ENCODE assay signal across 1 cellular context in the genomic region with DNA sequence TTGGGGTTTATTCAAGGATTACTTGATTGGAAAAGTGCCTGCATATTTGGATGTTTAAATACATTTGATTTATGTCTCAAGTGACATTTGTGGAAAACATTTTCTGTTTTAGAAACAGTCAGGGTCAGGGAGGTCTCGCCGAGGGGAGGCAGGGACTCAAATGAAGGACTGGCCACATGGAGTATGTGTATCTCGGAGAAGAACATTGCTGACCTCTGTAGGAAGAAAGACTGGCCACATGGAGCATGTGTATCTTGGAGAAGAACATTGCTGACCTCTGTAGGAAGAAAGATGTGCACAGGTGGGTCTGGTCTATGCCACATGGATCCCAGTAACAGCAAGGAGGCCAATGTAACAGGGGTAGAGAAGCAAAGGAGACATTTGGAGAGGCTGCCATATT.
TF ChIP-seq lines count a peak whose summit lies in the region.

No MANE protein-coding gene starts in this region.

TF ChIP-seq in K562, 482 proteins besides CTCF, POLR2A, EP300 and RAD21 (continued from another document):
- TF ChIP-seq KLF13 (tag; IDR thresholded peaks at IDR 0.05; ENCODE audit: borderline replicate concordance, low read depth) (no peak), ZNF77 (CRISPR knock-in tag; IDR thresholded peaks at IDR 0.05) (no peak), PCBP2 (IDR thresholded peaks at IDR 0.05; ENCODE audit: low read depth, low read length, poor library complexity, severe bottlenecking) (no peak), EGR1 (conservative IDR thresholded peaks at IDR 0.05) (no peak), POU5F1 (IDR thresholded peaks at IDR 0.05; ENCODE audit: borderline replicate concordance, low read depth, low read length, partially characterized antibody) (no peak), C11orf30 (IDR thresholded peaks at IDR 0.05; ENCODE audit: low read depth) (no peak), ZNF174 (CRISPR knock-in tag; IDR thresholded peaks at IDR 0.05) (no peak), DDX20 (tag; IDR thresholded peaks at IDR 0.05; ENCODE audit: low read depth) (no peak), RFX1 (IDR thresholded peaks at IDR 0.05) (no peak), HMGN3 (IDR thresholded peaks at IDR 0.05; ENCODE audit: borderline replicate concordance, extremely low read depth, insufficient read length, low read depth, low read length) (no peak), EP400 (IDR thresholded peaks at IDR 0.05) (no peak)
- TF ChIP-seq, protein P1, sequence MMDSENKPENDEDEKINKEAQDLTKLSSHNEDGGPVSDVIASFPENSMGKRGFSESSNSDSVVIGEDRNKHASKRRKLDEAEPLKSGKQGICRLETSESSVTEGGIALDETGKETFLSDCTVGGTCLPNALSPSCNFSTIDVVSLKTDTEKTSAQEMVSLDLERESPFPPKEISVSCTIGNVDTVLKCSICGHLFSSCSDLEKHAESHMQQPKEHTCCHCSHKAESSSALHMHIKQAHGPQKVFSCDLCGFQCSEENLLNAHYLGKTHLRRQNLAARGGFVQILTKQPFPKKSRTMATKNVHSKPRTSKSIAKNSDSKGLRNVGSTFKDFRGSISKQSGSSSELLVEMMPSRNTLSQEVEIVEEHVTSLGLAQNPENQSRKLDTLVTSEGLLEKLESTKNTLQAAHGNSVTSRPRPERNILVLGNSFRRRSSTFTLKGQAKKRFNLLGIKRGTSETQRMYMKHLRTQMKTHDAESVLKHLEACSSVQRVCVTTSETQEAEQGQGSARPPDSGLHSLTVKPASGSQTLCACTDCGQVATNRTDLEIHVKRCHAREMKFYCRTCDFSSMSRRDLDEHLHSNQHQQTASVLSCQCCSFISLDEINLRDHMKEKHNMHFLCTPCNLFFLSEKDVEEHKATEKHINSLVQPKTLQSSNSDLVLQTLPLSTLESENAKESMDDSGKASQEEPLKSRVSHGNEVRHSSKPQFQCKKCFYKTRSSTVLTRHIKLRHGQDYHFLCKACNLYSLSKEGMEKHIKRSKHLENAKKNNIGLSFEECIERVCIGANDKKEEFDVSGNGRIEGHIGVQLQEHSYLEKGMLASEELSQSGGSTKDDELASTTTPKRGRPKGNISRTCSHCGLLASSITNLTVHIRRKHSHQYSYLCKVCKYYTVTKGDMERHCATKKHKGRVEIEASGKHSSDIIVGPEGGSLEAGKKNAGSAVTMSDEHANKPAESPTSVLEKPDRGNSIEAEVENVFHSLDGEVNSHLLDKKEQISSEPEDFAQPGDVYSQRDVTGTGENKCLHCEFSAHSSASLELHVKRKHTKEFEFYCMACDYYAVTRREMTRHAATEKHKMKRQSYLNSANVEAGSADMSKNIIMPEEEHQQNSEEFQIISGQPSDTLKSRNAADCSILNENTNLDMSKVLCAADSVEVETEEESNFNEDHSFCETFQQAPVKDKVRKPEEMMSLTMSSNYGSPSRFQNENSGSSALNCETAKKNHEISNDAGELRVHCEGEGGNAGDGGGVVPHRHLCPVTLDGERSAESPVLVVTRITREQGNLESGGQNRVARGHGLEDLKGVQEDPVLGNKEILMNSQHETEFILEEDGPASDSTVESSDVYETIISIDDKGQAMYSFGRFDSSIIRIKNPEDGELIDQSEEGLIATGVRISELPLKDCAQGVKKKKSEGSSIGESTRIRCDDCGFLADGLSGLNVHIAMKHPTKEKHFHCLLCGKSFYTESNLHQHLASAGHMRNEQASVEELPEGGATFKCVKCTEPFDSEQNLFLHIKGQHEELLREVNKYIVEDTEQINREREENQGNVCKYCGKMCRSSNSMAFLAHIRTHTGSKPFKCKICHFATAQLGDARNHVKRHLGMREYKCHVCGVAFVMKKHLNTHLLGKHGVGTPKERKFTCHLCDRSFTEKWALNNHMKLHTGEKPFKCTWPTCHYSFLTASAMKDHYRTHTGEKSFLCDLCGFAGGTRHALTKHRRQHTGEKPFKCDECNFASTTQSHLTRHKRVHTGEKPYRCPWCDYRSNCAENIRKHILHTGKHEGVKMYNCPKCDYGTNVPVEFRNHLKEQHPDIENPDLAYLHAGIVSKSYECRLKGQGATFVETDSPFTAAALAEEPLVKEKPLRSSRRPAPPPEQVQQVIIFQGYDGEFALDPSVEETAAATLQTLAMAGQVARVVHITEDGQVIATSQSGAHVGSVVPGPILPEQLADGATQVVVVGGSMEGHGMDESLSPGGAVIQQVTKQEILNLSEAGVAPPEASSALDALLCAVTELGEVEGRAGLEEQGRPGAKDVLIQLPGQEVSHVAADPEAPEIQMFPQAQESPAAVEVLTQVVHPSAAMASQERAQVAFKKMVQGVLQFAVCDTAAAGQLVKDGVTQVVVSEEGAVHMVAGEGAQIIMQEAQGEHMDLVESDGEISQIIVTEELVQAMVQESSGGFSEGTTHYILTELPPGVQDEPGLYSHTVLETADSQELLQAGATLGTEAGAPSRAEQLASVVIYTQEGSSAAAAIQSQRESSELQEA (IDR thresholded peaks at IDR 0.05; ENCODE audit: low read depth): no peak
- TF ChIP-seq, protein P2, sequence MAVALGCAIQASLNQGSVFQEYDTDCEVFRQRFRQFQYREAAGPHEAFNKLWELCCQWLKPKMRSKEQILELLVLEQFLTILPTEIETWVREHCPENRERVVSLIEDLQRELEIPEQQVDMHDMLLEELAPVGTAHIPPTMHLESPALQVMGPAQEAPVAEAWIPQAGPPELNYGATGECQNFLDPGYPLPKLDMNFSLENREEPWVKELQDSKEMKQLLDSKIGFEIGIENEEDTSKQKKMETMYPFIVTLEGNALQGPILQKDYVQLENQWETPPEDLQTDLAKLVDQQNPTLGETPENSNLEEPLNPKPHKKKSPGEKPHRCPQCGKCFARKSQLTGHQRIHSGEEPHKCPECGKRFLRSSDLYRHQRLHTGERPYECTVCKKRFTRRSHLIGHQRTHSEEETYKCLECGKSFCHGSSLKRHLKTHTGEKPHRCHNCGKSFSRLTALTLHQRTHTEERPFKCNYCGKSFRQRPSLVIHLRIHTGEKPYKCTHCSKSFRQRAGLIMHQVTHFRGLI (CRISPR knock-in tag; IDR thresholded peaks at IDR 0.05): no peak
- TF ChIP-seq, protein P3, sequence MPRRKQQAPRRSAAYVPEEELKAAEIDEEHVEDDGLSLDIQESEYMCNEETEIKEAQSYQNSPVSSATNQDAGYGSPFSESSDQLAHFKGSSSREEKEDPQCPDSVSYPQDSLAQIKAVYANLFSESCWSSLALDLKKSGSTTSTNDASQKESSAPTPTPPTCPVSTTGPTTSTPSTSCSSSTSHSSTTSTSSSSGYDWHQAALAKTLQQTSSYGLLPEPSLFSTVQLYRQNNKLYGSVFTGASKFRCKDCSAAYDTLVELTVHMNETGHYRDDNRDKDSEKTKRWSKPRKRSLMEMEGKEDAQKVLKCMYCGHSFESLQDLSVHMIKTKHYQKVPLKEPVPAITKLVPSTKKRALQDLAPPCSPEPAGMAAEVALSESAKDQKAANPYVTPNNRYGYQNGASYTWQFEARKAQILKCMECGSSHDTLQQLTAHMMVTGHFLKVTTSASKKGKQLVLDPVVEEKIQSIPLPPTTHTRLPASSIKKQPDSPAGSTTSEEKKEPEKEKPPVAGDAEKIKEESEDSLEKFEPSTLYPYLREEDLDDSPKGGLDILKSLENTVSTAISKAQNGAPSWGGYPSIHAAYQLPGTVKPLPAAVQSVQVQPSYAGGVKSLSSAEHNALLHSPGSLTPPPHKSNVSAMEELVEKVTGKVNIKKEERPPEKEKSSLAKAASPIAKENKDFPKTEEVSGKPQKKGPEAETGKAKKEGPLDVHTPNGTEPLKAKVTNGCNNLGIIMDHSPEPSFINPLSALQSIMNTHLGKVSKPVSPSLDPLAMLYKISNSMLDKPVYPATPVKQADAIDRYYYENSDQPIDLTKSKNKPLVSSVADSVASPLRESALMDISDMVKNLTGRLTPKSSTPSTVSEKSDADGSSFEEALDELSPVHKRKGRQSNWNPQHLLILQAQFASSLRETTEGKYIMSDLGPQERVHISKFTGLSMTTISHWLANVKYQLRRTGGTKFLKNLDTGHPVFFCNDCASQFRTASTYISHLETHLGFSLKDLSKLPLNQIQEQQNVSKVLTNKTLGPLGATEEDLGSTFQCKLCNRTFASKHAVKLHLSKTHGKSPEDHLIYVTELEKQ (CRISPR knock-in tag; IDR thresholded peaks at IDR 0.05): no peak
- TF ChIP-seq, protein P4, sequence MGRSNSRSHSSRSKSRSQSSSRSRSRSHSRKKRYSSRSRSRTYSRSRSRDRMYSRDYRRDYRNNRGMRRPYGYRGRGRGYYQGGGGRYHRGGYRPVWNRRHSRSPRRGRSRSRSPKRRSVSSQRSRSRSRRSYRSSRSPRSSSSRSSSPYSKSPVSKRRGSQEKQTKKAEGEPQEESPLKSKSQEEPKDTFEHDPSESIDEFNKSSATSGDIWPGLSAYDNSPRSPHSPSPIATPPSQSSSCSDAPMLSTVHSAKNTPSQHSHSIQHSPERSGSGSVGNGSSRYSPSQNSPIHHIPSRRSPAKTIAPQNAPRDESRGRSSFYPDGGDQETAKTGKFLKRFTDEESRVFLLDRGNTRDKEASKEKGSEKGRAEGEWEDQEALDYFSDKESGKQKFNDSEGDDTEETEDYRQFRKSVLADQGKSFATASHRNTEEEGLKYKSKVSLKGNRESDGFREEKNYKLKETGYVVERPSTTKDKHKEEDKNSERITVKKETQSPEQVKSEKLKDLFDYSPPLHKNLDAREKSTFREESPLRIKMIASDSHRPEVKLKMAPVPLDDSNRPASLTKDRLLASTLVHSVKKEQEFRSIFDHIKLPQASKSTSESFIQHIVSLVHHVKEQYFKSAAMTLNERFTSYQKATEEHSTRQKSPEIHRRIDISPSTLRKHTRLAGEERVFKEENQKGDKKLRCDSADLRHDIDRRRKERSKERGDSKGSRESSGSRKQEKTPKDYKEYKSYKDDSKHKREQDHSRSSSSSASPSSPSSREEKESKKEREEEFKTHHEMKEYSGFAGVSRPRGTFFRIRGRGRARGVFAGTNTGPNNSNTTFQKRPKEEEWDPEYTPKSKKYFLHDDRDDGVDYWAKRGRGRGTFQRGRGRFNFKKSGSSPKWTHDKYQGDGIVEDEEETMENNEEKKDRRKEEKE (IDR thresholded peaks at IDR 0.05; ENCODE audit: borderline replicate concordance in 1 of 2, control insufficient read depth in 1 of 2, low read depth in 2 of 2, low read length in 1 of 2): no peak
